Comparison of ENCODE assay signal across 8 cellular contexts in the genomic region with DNA sequence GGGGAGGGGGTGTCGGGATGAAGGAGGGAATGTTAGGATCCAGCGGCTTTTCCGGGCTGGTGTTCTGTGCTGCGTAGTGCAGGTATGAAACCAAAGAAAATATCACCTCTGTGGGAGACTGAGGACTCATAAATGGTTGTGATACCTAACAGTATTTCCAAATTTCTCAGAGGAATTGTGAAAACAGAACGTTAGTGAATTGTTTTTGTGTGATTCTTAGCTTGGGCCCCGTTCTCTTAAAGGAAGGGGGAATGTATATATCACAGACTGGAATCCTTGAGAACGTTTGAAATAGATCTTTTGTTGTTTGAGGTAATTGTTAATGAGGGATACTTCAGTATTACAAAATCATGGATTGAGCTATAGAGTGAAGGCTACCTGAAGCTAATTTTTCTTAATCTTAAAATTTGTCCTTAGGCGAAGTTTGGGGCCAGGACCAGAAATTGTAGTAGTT. TPM values are rescaled to one million over a fixed set of nuclear protein-coding genes. Genes with fewer than 3 reads are reported as not detected.
DNase-seq lines count a peak whose midpoint lies in the region; ATAC-seq and TF ChIP-seq lines count a peak whose summit lies in the region.

No MANE protein-coding gene starts in this region.

- H3K4me3 ChIP-seq in CD8-positive, alpha-beta memory T cell (ENCODE audit: low read length) = peak overlapping the region; percentile 88
- peak overlapping the region; percentile 99 for H3K4me3 ChIP-seq in MG63
- H3K4me3 ChIP-seq in ectodermal cell (ENCODE audit: insufficient read depth, low read depth, low read length) = peak overlapping the region; percentile 96
- H3K4me3 ChIP-seq in neural progenitor cell = peak overlapping the region; percentile 86

- H3K4me2 ChIP-seq in neural progenitor cell = peak overlapping the region; percentile 95

- H3K36me3 ChIP-seq in CD8-positive, alpha-beta memory T cell (ENCODE audit: insufficient read depth, low read length) = no peaks in the 10 kb centered on the region
- H3K36me3 ChIP-seq in MG63 = peaks cover 16% of the 10 kb centered on the region
- H3K36me3 ChIP-seq in ectodermal cell (ENCODE audit: control insufficient read depth, insufficient read depth, low read length) = no peaks in the 10 kb centered on the region
- peaks cover 5% of the 10 kb centered on the region for H3K36me3 ChIP-seq in neural progenitor cell

- H3K27me3 ChIP-seq in CD8-positive, alpha-beta memory T cell (ENCODE audit: insufficient read depth, low read length, poor library complexity, severe bottlenecking) = no peaks in the 10 kb centered on the region
- H3K27me3 ChIP-seq in MG63 = no peaks in the 10 kb centered on the region
- H3K27me3 ChIP-seq in ectodermal cell (ENCODE audit: control insufficient read depth, insufficient read depth, low read length, poor library complexity, severe bottlenecking) = no peaks in the 10 kb centered on the region
- no peaks in the 10 kb centered on the region for H3K27me3 ChIP-seq in neural progenitor cell

- H3K9me3 Mint-ChIP-seq in CD8-positive, alpha-beta memory T cell = no peaks in the 10 kb centered on the region
- H3K9me3 Mint-ChIP-seq in neural progenitor cell = no peaks in the 10 kb centered on the region

- CTCF ChIA-PET in CD8-positive, alpha-beta memory T cell (lab: Charles Lee) = interaction anchor here (1.0 to 3.2 kb wide), 10 partner anchors 10 to 367 kb away, joined by 3 to 33 read pairs (median 4); a partner anchor contains a TSS

- no peak for TF ChIP-seq CTCF in neural progenitor cell (IDR thresholded peaks at IDR 0.05)

- peaks cover 32% of the 10 kb centered on the region for H3F3A ChIP-seq in neural progenitor cell (ENCODE audit: low read depth)

- H4K20me1 ChIP-seq in neural progenitor cell (ENCODE audit: low read depth) = peaks cover 49% of the 10 kb centered on the region

- peaks cover 48% of the 10 kb centered on the region for H3K4me1 ChIP-seq in CD8-positive, alpha-beta memory T cell (ENCODE audit: insufficient read depth, low read length)
- peaks cover 9% of the 10 kb centered on the region for H3K4me1 ChIP-seq in ectodermal cell (ENCODE audit: control insufficient read depth, insufficient read depth, low read length)
- H3K4me1 ChIP-seq in neural progenitor cell = peaks cover 28% of the 10 kb centered on the region

- no peak for DNase-seq in CD8-positive, alpha-beta memory T cell
- DNase-seq in MG63 (no peak), neural progenitor cell (ENCODE audit: low spot score) (no peak), amniotic stem cell (lab: John Stamatoyannopoulos, UW) (no peak), UCSD-AML1 (lab: John Stamatoyannopoulos, UW; ENCODE audit: unreplicated experiment) (no peak)
- DNase-seq in stimulated activated CD4-positive, alpha-beta T cell treated with anti-CD3 and anti-CD28 coated beads, Interleukin-2, amount 100 ng/mL, for 48 hours = no peak

- H3K79me2 ChIP-seq in neural progenitor cell (ENCODE audit: low read depth) = peaks cover 59% of the 10 kb centered on the region

- no peak overlapping the region for H2AFZ ChIP-seq in neural progenitor cell (replicated peaks)

- POLR2A ChIA-PET in CD8-positive, alpha-beta memory T cell (lab: Charles Lee) = interaction anchor here (1.6 to 1.9 kb wide), 2 partner anchors 33 to 202 kb away, joined by 7 to 9 read pairs; a partner anchor contains a TSS

- ATAC-seq in HG03280 (IDR thresholded peaks at IDR 0.05; ENCODE audit: unreplicated experiment) = no peak

- peaks cover 0 to 25% (median 5%) of the 10 kb centered on the region in 3 donors for H3K36me3 Mint-ChIP-seq in CD8-positive, alpha-beta memory T cell
- peaks cover 12% of the 10 kb centered on the region for H3K36me3 Mint-ChIP-seq in neural progenitor cell

- peak overlapping the region; percentile 95 to 100 (median 100) for H3K4me3 Mint-ChIP-seq in CD8-positive, alpha-beta memory T cell
- H3K4me3 Mint-ChIP-seq in neural progenitor cell = peak overlapping the region; percentile 100

- H3K27ac ChIP-seq in CD8-positive, alpha-beta memory T cell (ENCODE audit: low read depth, low read length) = peak overlapping the region; percentile 91
- H3K27ac ChIP-seq in ectodermal cell (ENCODE audit: insufficient read depth, low read depth, low read length, poor library complexity, severe bottlenecking) = peak overlapping the region; percentile 96
- peak overlapping the region; percentile 95 for H3K27ac ChIP-seq in neural progenitor cell

- H3K4me1 Mint-ChIP-seq in CD8-positive, alpha-beta memory T cell = peaks cover 51 to 61% (median 59%) of the 10 kb centered on the region in 3 donors
- H3K4me1 Mint-ChIP-seq in neural progenitor cell = peaks cover 19% of the 10 kb centered on the region

- H3K27me3 Mint-ChIP-seq in CD8-positive, alpha-beta memory T cell = peaks cover 2 to 13% of the 10 kb centered on the region in 2 donors
- peaks cover 7% of the 10 kb centered on the region for H3K27me3 Mint-ChIP-seq in neural progenitor cell (ENCODE audit: insufficient read depth, low read depth)

- H3K27ac Mint-ChIP-seq in CD8-positive, alpha-beta memory T cell = peak overlapping the region; percentile 87 to 100 (median 100)
- H3K27ac Mint-ChIP-seq in neural progenitor cell = peak overlapping the region; percentile 100

- H3K9me3 ChIP-seq in CD8-positive, alpha-beta memory T cell (ENCODE audit: low read length) = no peaks in the 10 kb centered on the region
- H3K9me3 ChIP-seq in MG63 (no peaks in the 10 kb centered on the region), ectodermal cell (ENCODE audit: control insufficient read depth, low read length) (no peaks in the 10 kb centered on the region), neural progenitor cell (ENCODE audit: low read depth) (no peaks in the 10 kb centered on the region)

- 2% methylated on average over 8 of the region's 8 CpGs for WGBS in ectodermal cell, 2 experiments

- peak overlapping the region; percentile 95 for H3K9ac ChIP-seq in neural progenitor cell

RNA-seq across cellular contexts. Expression of a gene that starts 0.9 kb away (rescaled TPM):
- 10 to 100 TPM; 77.9 to 83.4 TPM for total RNA-seq in CD8-positive, alpha-beta memory T cell
- polyA plus RNA-seq in CD8-positive, alpha-beta memory T cell = 47.8 TPM
- 40.0 and 48.4 TPM in 2 replicates for total RNA-seq in MG63 (2014; rRNA removed; shearing (Covaris generic); ENCODE audit: low replicate concordance)
- polyA plus RNA-seq in ectodermal cell (2013, experiment 1 of 4) = 167 TPM
- 175 TPM for polyA plus RNA-seq in ectodermal cell (2013, experiment 2 of 4)
- polyA plus RNA-seq in ectodermal cell (2013, experiment 3 of 4) = 171 TPM
- polyA plus RNA-seq in ectodermal cell (2013, experiment 4 of 4) = 189 TPM
- total RNA-seq in neural progenitor cell (ENCODE audit: low replicate concordance) = 301 and 362 TPM in 2 replicates
